In genomic region chr11:122563761-122564160, GRCh38 we compare ENCODE assay signal across 1 cellular context.
TF ChIP-seq lines count a peak whose summit lies in the region.

No MANE protein-coding gene starts in this region.

TF ChIP-seq in H1, 55 proteins besides CTCF, POLR2A, EP300 and RAD21 (continued from another document):
- TF ChIP-seq ZNF274 (IDR thresholded peaks at IDR 0.05; ENCODE audit: borderline replicate concordance, extremely low read depth, low read length) (no peak), JUN (IDR thresholded peaks at IDR 0.05; ENCODE audit: low read depth, low read length) (no peak), GABPA (IDR thresholded peaks at IDR 0.05; ENCODE audit: borderline replicate concordance, insufficient read depth, low read length) (no peak), SIRT6 (IDR thresholded peaks at IDR 0.05; ENCODE audit: low read length) (no peak)
